Comparison of ENCODE assay signal across 1 cellular context in the genomic region with DNA sequence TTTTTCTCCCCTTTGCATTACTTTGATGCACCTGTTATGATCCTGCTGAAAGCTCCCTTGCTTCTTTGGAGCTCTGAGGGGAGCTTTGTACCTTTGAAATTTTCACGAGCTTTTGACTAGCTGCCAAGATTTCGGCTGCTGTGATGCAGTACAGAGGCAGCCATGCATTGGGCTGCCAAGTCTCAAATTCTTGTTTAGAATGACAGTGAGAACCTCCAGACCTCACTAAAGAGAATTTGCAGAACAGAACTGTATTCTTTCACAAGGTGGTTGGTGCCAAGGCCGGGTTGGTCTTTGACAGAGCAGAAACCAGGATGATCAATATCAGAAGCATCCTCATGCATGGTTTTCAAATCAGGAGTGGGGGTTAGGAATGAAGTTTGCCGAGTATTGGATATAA.
TF ChIP-seq lines count a peak whose summit lies in the region.

No MANE protein-coding gene starts in this region.

TF ChIP-seq in WTC11, 78 proteins besides CTCF, POLR2A, EP300 and RAD21 (continued from another document):
- TF ChIP-seq, protein P1, sequence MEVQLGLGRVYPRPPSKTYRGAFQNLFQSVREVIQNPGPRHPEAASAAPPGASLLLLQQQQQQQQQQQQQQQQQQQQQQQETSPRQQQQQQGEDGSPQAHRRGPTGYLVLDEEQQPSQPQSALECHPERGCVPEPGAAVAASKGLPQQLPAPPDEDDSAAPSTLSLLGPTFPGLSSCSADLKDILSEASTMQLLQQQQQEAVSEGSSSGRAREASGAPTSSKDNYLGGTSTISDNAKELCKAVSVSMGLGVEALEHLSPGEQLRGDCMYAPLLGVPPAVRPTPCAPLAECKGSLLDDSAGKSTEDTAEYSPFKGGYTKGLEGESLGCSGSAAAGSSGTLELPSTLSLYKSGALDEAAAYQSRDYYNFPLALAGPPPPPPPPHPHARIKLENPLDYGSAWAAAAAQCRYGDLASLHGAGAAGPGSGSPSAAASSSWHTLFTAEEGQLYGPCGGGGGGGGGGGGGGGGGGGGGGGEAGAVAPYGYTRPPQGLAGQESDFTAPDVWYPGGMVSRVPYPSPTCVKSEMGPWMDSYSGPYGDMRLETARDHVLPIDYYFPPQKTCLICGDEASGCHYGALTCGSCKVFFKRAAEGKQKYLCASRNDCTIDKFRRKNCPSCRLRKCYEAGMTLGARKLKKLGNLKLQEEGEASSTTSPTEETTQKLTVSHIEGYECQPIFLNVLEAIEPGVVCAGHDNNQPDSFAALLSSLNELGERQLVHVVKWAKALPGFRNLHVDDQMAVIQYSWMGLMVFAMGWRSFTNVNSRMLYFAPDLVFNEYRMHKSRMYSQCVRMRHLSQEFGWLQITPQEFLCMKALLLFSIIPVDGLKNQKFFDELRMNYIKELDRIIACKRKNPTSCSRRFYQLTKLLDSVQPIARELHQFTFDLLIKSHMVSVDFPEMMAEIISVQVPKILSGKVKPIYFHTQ (CRISPR knock-in tag; IDR thresholded peaks at IDR 0.05) = no peak
- TF ChIP-seq ZNF219 (CRISPR knock-in tag; IDR thresholded peaks at IDR 0.05; ENCODE audit: borderline replicate concordance) (no peak), CREM (CRISPR knock-in tag; IDR thresholded peaks at IDR 0.05) (no peak), GRHL2 (CRISPR knock-in tag; IDR thresholded peaks at IDR 0.05; ENCODE audit: insufficient replicate concordance, severe bottlenecking) (no peak), TCF7 (CRISPR knock-in tag; IDR thresholded peaks at IDR 0.05; ENCODE audit: low read depth) (no peak), ZNF263 (CRISPR knock-in tag; IDR thresholded peaks at IDR 0.05; ENCODE audit: low read depth) (no peak), KAT7 (CRISPR knock-in tag; IDR thresholded peaks at IDR 0.05; ENCODE audit: borderline replicate concordance) (no peak)
- TF ChIP-seq, protein P2, sequence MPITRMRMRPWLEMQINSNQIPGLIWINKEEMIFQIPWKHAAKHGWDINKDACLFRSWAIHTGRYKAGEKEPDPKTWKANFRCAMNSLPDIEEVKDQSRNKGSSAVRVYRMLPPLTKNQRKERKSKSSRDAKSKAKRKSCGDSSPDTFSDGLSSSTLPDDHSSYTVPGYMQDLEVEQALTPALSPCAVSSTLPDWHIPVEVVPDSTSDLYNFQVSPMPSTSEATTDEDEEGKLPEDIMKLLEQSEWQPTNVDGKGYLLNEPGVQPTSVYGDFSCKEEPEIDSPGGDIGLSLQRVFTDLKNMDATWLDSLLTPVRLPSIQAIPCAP (CRISPR knock-in tag; IDR thresholded peaks at IDR 0.05) = no peak
- TF ChIP-seq, protein P3, sequence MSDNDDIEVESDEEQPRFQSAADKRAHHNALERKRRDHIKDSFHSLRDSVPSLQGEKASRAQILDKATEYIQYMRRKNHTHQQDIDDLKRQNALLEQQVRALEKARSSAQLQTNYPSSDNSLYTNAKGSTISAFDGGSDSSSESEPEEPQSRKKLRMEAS (CRISPR knock-in tag; IDR thresholded peaks at IDR 0.05) = no peak
TF ChIP-seq in WTC11: peak in this region for 0.
